In genomic region chr4:161252520-161253141, GRCh38 we compare ENCODE assay signal across 7 cellular contexts.
DNase-seq lines count a peak whose midpoint lies in the region; TF ChIP-seq lines count a peak whose summit lies in the region.

No MANE protein-coding gene starts in this region.

- H3K9me3 Mint-ChIP-seq in osteocyte (ENCODE audit: unreplicated experiment): peaks cover 25% of the 10 kb centered on the region

- no peaks in the 10 kb centered on the region for H3K36me3 ChIP-seq in brain microvascular endothelial cell (replicated peaks)

- H3K4me1 Mint-ChIP-seq in osteocyte (ENCODE audit: unreplicated experiment): no peaks in the 10 kb centered on the region

- no peak overlapping the region for H3K4me3 ChIP-seq in brain microvascular endothelial cell (ENCODE audit: low read depth, low read length)

- DNase-seq in H4 (ENCODE audit: low spot score) (peak; percentile 58), brain microvascular endothelial cell (no peak), osteocyte (ENCODE audit: extremely low spot score, unreplicated experiment) (no peak), NCI-H510A (lab: John Stamatoyannopoulos, UW) (no peak), activated gamma-delta T cell (lab: John Stamatoyannopoulos, UW) (no peak)

- H3K27ac ChIP-seq in brain microvascular endothelial cell: no peak overlapping the region

- peaks cover 2% of the 10 kb centered on the region for H3K27me3 Mint-ChIP-seq in osteocyte (ENCODE audit: unreplicated experiment)

- H3K4me3 Mint-ChIP-seq in osteocyte (ENCODE audit: unreplicated experiment): no peak overlapping the region

- peak; percentile 74 for TF ChIP-seq CTCF in GM12874 (IDR thresholded peaks at IDR 0.05; ENCODE audit: insufficient read depth, low read depth, low read length)
- TF ChIP-seq CTCF in LNCAP (IDR thresholded peaks at IDR 0.05): peak; percentile 86
- peak; percentile 54 for TF ChIP-seq CTCF in brain microvascular endothelial cell (IDR thresholded peaks at IDR 0.05; ENCODE audit: low read depth, low read length, missing control alignments)
- peak; percentile 52 for TF ChIP-seq CTCF in osteocyte (IDR thresholded peaks at IDR 0.05)

- no peaks in the 10 kb centered on the region for H3K27me3 ChIP-seq in brain microvascular endothelial cell (replicated peaks)

- in situ Hi-C loops in brain microvascular endothelial cell (cut with HindIII; ENCODE audit: low pct_ligation_motif_present, low sequenced_read_pairs): no loop called here

- H3K27ac Mint-ChIP-seq in osteocyte (ENCODE audit: unreplicated experiment): no peak overlapping the region

- no peaks in the 10 kb centered on the region for H3K36me3 Mint-ChIP-seq in osteocyte (ENCODE audit: unreplicated experiment)
